13 cellular contexts compared by ENCODE assay signal in the genomic region with DNA sequence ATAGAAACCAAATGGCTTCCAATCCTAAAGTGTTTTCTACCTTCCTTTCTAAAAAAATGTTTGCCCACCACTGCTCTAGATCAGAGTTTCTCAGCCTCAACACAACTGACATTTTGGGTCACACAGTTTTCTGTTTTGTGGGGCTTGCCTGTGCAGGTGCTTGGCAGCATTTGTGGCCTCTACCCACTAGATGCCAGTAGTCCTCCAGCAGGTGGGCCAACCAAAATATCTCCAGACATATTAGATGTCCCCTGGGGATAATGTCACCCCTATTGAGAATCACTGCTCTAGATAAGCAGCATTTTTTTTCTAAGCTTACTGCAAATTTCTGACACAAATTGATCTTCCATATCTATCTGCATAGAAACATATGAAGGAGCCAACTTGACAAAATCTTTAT. TPM values are rescaled to one million over a fixed set of nuclear protein-coding genes. Genes with fewer than 3 reads are reported as not detected.
A peak's percentile ranks its signal among the peaks of the same experiment; 100 is the strongest.
DNase-seq lines count a peak whose midpoint lies in the region; ATAC-seq and TF ChIP-seq lines count a peak whose summit lies in the region.
"Had no signal": no experiment of that assay in that cellular context is flagged by ENCODE, and none has a peak within 500 bp of the region (broad histone marks: within the 10 kb centered on the region; RNA-seq: fewer than 3 reads in every experiment).

No MANE protein-coding gene starts in this region.

- H2AFZ ChIP-seq in smooth muscle cell (ENCODE audit: low read depth) = no peak overlapping the region

- no peak overlapping the region for H3K4me3 Mint-ChIP-seq in endothelial cell (ENCODE audit: unreplicated experiment)
- H3K4me3 Mint-ChIP-seq: CD14-positive monocyte had no signal

- H3F3A ChIP-seq in smooth muscle cell (ENCODE audit: low read depth) = no peaks in the 10 kb centered on the region

- no peak overlapping the region for H3K4me2 ChIP-seq in smooth muscle cell

- H3K36me3 Mint-ChIP-seq in endothelial cell (ENCODE audit: low read depth, unreplicated experiment) = no peaks in the 10 kb centered on the region
- H3K36me3 Mint-ChIP-seq: CD14-positive monocyte had no signal

- H3K27ac ChIP-seq in smooth muscle cell (ENCODE audit: low read depth) = no peak overlapping the region
- H3K27ac ChIP-seq: left lung had no signal

- H3K4me1 ChIP-seq in smooth muscle cell (ENCODE audit: low read depth) = no peaks in the 10 kb centered on the region
- H3K4me1 ChIP-seq: left lung had no signal

- H3K27me3 Mint-ChIP-seq in endothelial cell (ENCODE audit: unreplicated experiment) = peaks cover 1% of the 10 kb centered on the region

- DNase-seq in GM12865 (ENCODE audit: low read depth) (peak; percentile 52), RPMI7951 (ENCODE audit: low read depth) (peak; percentile 3), smooth muscle cell (lab: John Stamatoyannopoulos, UW; ENCODE audit: unreplicated experiment) (no peak), endothelial cell (ENCODE audit: low spot score) (no peak), NCI-H2107 (lab: John Stamatoyannopoulos, UW) (no peak)
- DNase-seq: activated CD8-positive, alpha-beta memory T cell treated with anti-CD3 and anti-CD28 coated beads, Interleukin-2, amount 50 U/mL, for 4 hours; left lung; NCI-H1105 treated with DMSO at 0.1 percent for 48 hours; T-helper 9 cell had no signal

- no peaks in the 10 kb centered on the region for H3K36me3 ChIP-seq in smooth muscle cell (ENCODE audit: low read depth)
- H3K36me3 ChIP-seq: left lung had no signal

- no peaks in the 10 kb centered on the region for H4K20me1 ChIP-seq in smooth muscle cell (ENCODE audit: low read depth)

- H3K4me3 ChIP-seq in GM12865 (ENCODE audit: low read depth, low read length) (no peak overlapping the region), smooth muscle cell (no peak overlapping the region)
- H3K4me3 ChIP-seq: left lung had no signal

- H3K79me2 ChIP-seq in smooth muscle cell (ENCODE audit: low read depth) = no peaks in the 10 kb centered on the region

- TF ChIP-seq CTCF in GM12865 (IDR thresholded peaks at IDR 0.05; ENCODE audit: insufficient read depth, low read depth, low read length, missing control alignments) = peak; percentile 20
- no peak for TF ChIP-seq CTCF in smooth muscle cell (IDR thresholded peaks at IDR 0.05; ENCODE audit: borderline replicate concordance, insufficient read depth, poor library complexity, severe bottlenecking)
- no peak for TF ChIP-seq CTCF in endothelial cell (IDR thresholded peaks at IDR 0.05; ENCODE audit: unreplicated experiment)

- no peaks in the 10 kb centered on the region for H3K9me3 ChIP-seq in smooth muscle cell (replicated peaks; ENCODE audit: low read depth)
- H3K9me3 ChIP-seq: left lung had no signal

- no peak overlapping the region for H3K27ac Mint-ChIP-seq in endothelial cell (ENCODE audit: unreplicated experiment)
- H3K27ac Mint-ChIP-seq: CD14-positive monocyte had no signal

- peaks cover 5% of the 10 kb centered on the region for H3K4me1 Mint-ChIP-seq in endothelial cell (ENCODE audit: unreplicated experiment)

- ATAC-seq in GM19025 (IDR thresholded peaks at IDR 0.05; ENCODE audit: low read depth, unreplicated experiment) (peak; percentile 62), HG02763 (IDR thresholded peaks at IDR 0.05; ENCODE audit: unreplicated experiment) (peak; percentile 54), GM21528 (IDR thresholded peaks at IDR 0.05; ENCODE audit: low FRiP score, unreplicated experiment) (no peak)
- ATAC-seq: left lung had no signal

- no peak overlapping the region for H3K9ac ChIP-seq in smooth muscle cell (ENCODE audit: low read depth)

- no peaks in the 10 kb centered on the region for H3K27me3 ChIP-seq in smooth muscle cell (ENCODE audit: low read depth)
- H3K27me3 ChIP-seq: left lung had no signal

- no peaks in the 10 kb centered on the region for H3K9me3 Mint-ChIP-seq in endothelial cell (ENCODE audit: unreplicated experiment)

RNA-seq across cellular contexts. Expression of gene EPM2A, which starts 26.3 kb away (rescaled TPM):
- 6.6 and 7.1 TPM in 2 replicates for total RNA-seq in RPMI7951 (2014; rRNA removed; shearing (Covaris generic))
- total RNA-seq in smooth muscle cell (5.1 and 5.3 TPM in 2 replicates), endothelial cell (ENCODE audit: unreplicated experiment) (6.1 TPM)
- 2.0 and 2.8 TPM in 2 replicates for polyA plus RNA-seq in smooth muscle cell

RNA-seq across cellular contexts. Expression of gene FBXO30, which starts 53.0 kb away (rescaled TPM):
- 9.2 and 12.1 TPM in 2 replicates for total RNA-seq in RPMI7951 (2014; rRNA removed; shearing (Covaris generic))
- total RNA-seq in smooth muscle cell (8.3 and 10.3 TPM in 2 replicates), endothelial cell (ENCODE audit: unreplicated experiment) (14.2 TPM)
- polyA plus RNA-seq in smooth muscle cell = 3.1 and 3.6 TPM in 2 replicates

Comparison
In these comparisons a context has a peak if more than half of its experiments do, and no peak if none do; other contexts are left out.
1. DNase-seq: peak in GM12865 (single experiment) and RPMI7951 (single experiment); none in smooth muscle cell (single experiment), endothelial cell (single experiment) and NCI-H2107 (single experiment).